In genomic region chr2:234422242-234422641, GRCh38 we compare ENCODE assay signal across 9 cellular contexts.
A peak's percentile ranks its signal among the peaks of the same experiment; 100 is the strongest.
DNase-seq lines count a peak whose midpoint lies in the region; ATAC-seq and TF ChIP-seq lines count a peak whose summit lies in the region.
"Had no signal": no experiment of that assay in that cellular context is flagged by ENCODE, and none has a peak within 500 bp of the region (broad histone marks: within the 10 kb centered on the region; RNA-seq: fewer than 3 reads in every experiment).

No MANE protein-coding gene starts in this region.

- no peak overlapping the region for H2AFZ ChIP-seq in mesenchymal stem cell (ENCODE audit: low read depth, low read length)
- H2AFZ ChIP-seq: parathyroid adenoma had no signal

- H3K36me3 ChIP-seq in BJ (ENCODE audit: control insufficient read depth, insufficient read depth, low read length) = no peaks in the 10 kb centered on the region
- H3K36me3 ChIP-seq in mesenchymal stem cell (ENCODE audit: control insufficient read depth in 1 of 2, insufficient read depth in 2 of 2, low read depth in 1 of 2, low read length in 2 of 2) = no peaks in the 10 kb centered on the region

- H3K23ac ChIP-seq in mesenchymal stem cell (ENCODE audit: low read length in 2 of 2) = no peak overlapping the region

- CTCF ChIA-PET in BJ (lab: Yijun Ruan, JAX) = interaction anchor here (0.7 to 1.2 kb wide), 3 partner anchors 14 to 951 kb away, joined by 3 read pairs; no protein-coding TSS in a partner anchor

- POLR2A ChIA-PET in BJ (lab: Charles Lee) = interaction anchor here (0.5 kb wide), 1 partner anchor 9 kb away, joined by 5 read pairs; no protein-coding TSS in a partner anchor

- no peak for TF ChIP-seq CTCF in BJ (IDR thresholded peaks at IDR 0.05; ENCODE audit: insufficient read depth, low read depth, low read length)

- DNase-seq in BJ (ENCODE audit: low read depth) (peak; percentile 79), HuH-7.5 (ENCODE audit: low spot score) (peak; percentile 20), amniotic epithelial cell (ENCODE audit: low read depth) (peak; percentile 94), mesenchymal stem cell (peak; percentile 82), activated gamma-delta T cell (lab: John Stamatoyannopoulos, UW) (no peak)

- no peak for ATAC-seq in GM18858 (IDR thresholded peaks at IDR 0.05; ENCODE audit: unreplicated experiment)
- ATAC-seq in HG02763 (IDR thresholded peaks at IDR 0.05; ENCODE audit: unreplicated experiment) = no peak
- no peak for ATAC-seq in GM19351 (IDR thresholded peaks at IDR 0.05; ENCODE audit: unreplicated experiment)

- no peak overlapping the region for H3K14ac ChIP-seq in mesenchymal stem cell (ENCODE audit: low read length in 2 of 2)

- H3K4ac ChIP-seq in mesenchymal stem cell (ENCODE audit: low read depth in 1 of 2, low read length in 2 of 2) = no peak overlapping the region

- 3% methylated on average over 3 of the region's 3 CpGs for WGBS in mesenchymal stem cell

- H4K8ac ChIP-seq in mesenchymal stem cell (ENCODE audit: low read length) = no peak overlapping the region

- H2AK5ac ChIP-seq in mesenchymal stem cell (ENCODE audit: low read length, severe bottlenecking) = no peak overlapping the region

- H3K9ac ChIP-seq in mesenchymal stem cell (ENCODE audit: low read length) = peak overlapping the region; percentile 5
- H3K9ac ChIP-seq: parathyroid adenoma had no signal

- peaks cover 14% of the 10 kb centered on the region for H3K4me1 ChIP-seq in mesenchymal stem cell (ENCODE audit: control insufficient read depth, insufficient read depth, low read depth, low read length)
- H3K4me1 ChIP-seq: parathyroid adenoma had no signal

- H2BK120ac ChIP-seq in mesenchymal stem cell (ENCODE audit: low read depth, low read length) = no peak overlapping the region

- no peak overlapping the region for H4K91ac ChIP-seq in mesenchymal stem cell (ENCODE audit: low read length)

- no peak overlapping the region for H2BK5ac ChIP-seq in mesenchymal stem cell (ENCODE audit: low read depth, low read length, poor library complexity, severe bottlenecking)

- no peak overlapping the region for H3K4me2 ChIP-seq in mesenchymal stem cell (ENCODE audit: low read length, poor library complexity, severe bottlenecking)

- no peaks in the 10 kb centered on the region for H3K27me3 ChIP-seq in BJ (ENCODE audit: control insufficient read depth, insufficient read depth, low read length)
- H3K27me3 ChIP-seq in mesenchymal stem cell (ENCODE audit: control insufficient read depth in 1 of 2, insufficient read depth in 1 of 2, low read length in 2 of 2) = no peaks in the 10 kb centered on the region

- H3K4me3 ChIP-seq in BJ (ENCODE audit: low read depth, low read length) (no peak overlapping the region), mesenchymal stem cell (ENCODE audit: insufficient read depth in 1 of 2, low read depth in 1 of 2, low read length in 2 of 2) (no peak overlapping the region)

- H2BK15ac ChIP-seq in mesenchymal stem cell (ENCODE audit: low read depth, poor library complexity, severe bottlenecking) = no peak overlapping the region

- no peak overlapping the region for H2BK12ac ChIP-seq in mesenchymal stem cell (ENCODE audit: low read length in 2 of 2)

- H3K27ac ChIP-seq in mesenchymal stem cell (ENCODE audit: low read length, poor library complexity, severe bottlenecking) = peak overlapping the region; percentile 87
- H3K27ac ChIP-seq: parathyroid adenoma had no signal

- no peaks in the 10 kb centered on the region for H3K9me3 ChIP-seq in mesenchymal stem cell (ENCODE audit: control insufficient read depth, low read length)

- H3K18ac ChIP-seq in mesenchymal stem cell (ENCODE audit: low read depth in 1 of 2, low read length in 2 of 2) = peak overlapping the region in 1 of 2 experiments; percentile 46

- no peaks in the 10 kb centered on the region for H3K79me1 ChIP-seq in mesenchymal stem cell (replicated peaks; ENCODE audit: low read length, poor library complexity, severe bottlenecking)
